In genomic region chr1:3822421-3822820, GRCh38 we compare ENCODE assay signal across 20 cellular contexts. TPM values are rescaled to one million over a fixed set of nuclear protein-coding genes. Genes with fewer than 3 reads are reported as not detected.
"Had no signal": no experiment of that assay in that cellular context is flagged by ENCODE, and none has a peak within 500 bp of the region (broad histone marks: within the 10 kb centered on the region; RNA-seq: fewer than 3 reads in every experiment).

No MANE protein-coding gene starts in this region.

- H3K27me3 Mint-ChIP-seq: activated CD4-positive, alpha-beta T cell treated with anti-CD3 and anti-CD28 coated beads, Interleukin-2, amount 10 ng/mL, durations not matched to agents 7 days and 5 days; activated naive CD4-positive, alpha-beta T cell treated with anti-CD3 and anti-CD28 coated beads, Interleukin-2, amount 10 ng/mL, durations not matched to agents 7 days and 5 days; activated naive CD8-positive, alpha-beta T cell treated with anti-CD3 and anti-CD28 coated beads, Interleukin-2, amount 50 U/mL, for 24 hours had no signal

- H3K4me3 Mint-ChIP-seq: activated CD4-positive, alpha-beta T cell treated with anti-CD3 and anti-CD28 coated beads, Interleukin-2, amount 10 ng/mL, durations not matched to agents 7 days and 5 days; activated CD8-positive, alpha-beta T cell treated with anti-CD3 and anti-CD28 coated beads, Interleukin-2, amount 10 ng/mL, durations not matched to agents 7 days and 5 days; activated naive CD4-positive, alpha-beta T cell treated with anti-CD3 and anti-CD28 coated beads, Interleukin-2, amount 10 ng/mL, durations not matched to agents 7 days and 5 days; activated naive CD8-positive, alpha-beta T cell treated with anti-CD3 and anti-CD28 coated beads, Interleukin-2, amount 50 U/mL, for 24 hours; activated T-cell treated with anti-CD3 and anti-CD28 coated beads, Interleukin-2, amount 50 U/mL, for 4 hours; neural progenitor cell; T-helper 2 cell treated with Interferon-gamma antibody and Interleukin-4, amounts not matched to agents 5 μg/mL and 100 μg/mL, for 36 hours had no signal

- ATAC-seq: activated CD8-positive, alpha-beta T cell treated with anti-CD3 and anti-CD28 coated beads, Interleukin-2, amount 10 ng/mL, durations not matched to agents 7 days and 5 days; activated naive CD8-positive, alpha-beta T cell treated with anti-CD3 and anti-CD28 coated beads, Interleukin-2, amount 50 U/mL, for 24 hours; activated T-cell treated with anti-CD3 and anti-CD28 coated beads, Interleukin-2, amount 50 U/mL, for 4 hours; left lobe of liver; pancreas; sciatic nerve had no signal

- DNase-seq: activated CD4-positive, alpha-beta T cell treated with anti-CD3 and anti-CD28 coated beads, Interleukin-2, amount 10 ng/mL, durations not matched to agents 7 days and 5 days; activated CD4-positive, CD25-positive, alpha-beta regulatory T cell; activated CD8-positive, alpha-beta memory T cell treated with anti-CD3 and anti-CD28 coated beads, Interleukin-2, amount 50 U/mL, for 4 hours; activated CD8-positive, alpha-beta T cell treated with anti-CD3 and anti-CD28 coated beads, Interleukin-2, amount 10 ng/mL, durations not matched to agents 7 days and 5 days; activated naive CD4-positive, alpha-beta T cell treated with anti-CD3 and anti-CD28 coated beads, Interleukin-2, amount 10 ng/mL, durations not matched to agents 7 days and 5 days; activated naive CD8-positive, alpha-beta T cell treated with anti-CD3 and anti-CD28 coated beads, Interleukin-2, amount 50 U/mL, for 24 hours; activated T-cell treated with anti-CD3 and anti-CD28 coated beads, Interleukin-2, amount 50 U/mL, for 4 hours; brain microvascular endothelial cell; central memory CD4-positive, alpha-beta T cell; colonic mucosa; hypothalamus; mammary epithelial cell; SK-N-SH; stimulated activated CD4-positive, alpha-beta T cell treated with anti-CD3 and anti-CD28 coated beads, Interleukin-4, amount 100 ng/mL, for 4 hours; stimulated activated naive CD4-positive, alpha-beta T cell had no signal

- H3K9me3 Mint-ChIP-seq: activated CD4-positive, alpha-beta T cell treated with anti-CD3 and anti-CD28 coated beads, Interleukin-2, amount 10 ng/mL, durations not matched to agents 7 days and 5 days; activated naive CD4-positive, alpha-beta T cell treated with anti-CD3 and anti-CD28 coated beads, Interleukin-2, amount 10 ng/mL, durations not matched to agents 7 days and 5 days; activated naive CD8-positive, alpha-beta T cell treated with anti-CD3 and anti-CD28 coated beads, Interleukin-2, amount 50 U/mL, for 24 hours; activated T-cell treated with anti-CD3 and anti-CD28 coated beads, Interleukin-2, amount 50 U/mL, for 4 hours; neural progenitor cell; T-helper 2 cell treated with Interferon-gamma antibody and Interleukin-4, amounts not matched to agents 5 μg/mL and 100 μg/mL, for 36 hours had no signal

- H3K4me1 Mint-ChIP-seq: activated CD4-positive, alpha-beta T cell treated with anti-CD3 and anti-CD28 coated beads, Interleukin-2, amount 10 ng/mL, durations not matched to agents 7 days and 5 days; activated naive CD4-positive, alpha-beta T cell treated with anti-CD3 and anti-CD28 coated beads, Interleukin-2, amount 10 ng/mL, durations not matched to agents 7 days and 5 days; activated naive CD8-positive, alpha-beta T cell treated with anti-CD3 and anti-CD28 coated beads, Interleukin-2, amount 50 U/mL, for 24 hours had no signal

- H3K27ac Mint-ChIP-seq: activated CD4-positive, alpha-beta T cell treated with anti-CD3 and anti-CD28 coated beads, Interleukin-2, amount 10 ng/mL, durations not matched to agents 7 days and 5 days; activated CD8-positive, alpha-beta T cell treated with anti-CD3 and anti-CD28 coated beads, Interleukin-2, amount 10 ng/mL, durations not matched to agents 7 days and 5 days; activated naive CD4-positive, alpha-beta T cell treated with anti-CD3 and anti-CD28 coated beads, Interleukin-2, amount 10 ng/mL, durations not matched to agents 7 days and 5 days; activated naive CD8-positive, alpha-beta T cell treated with anti-CD3 and anti-CD28 coated beads, Interleukin-2, amount 50 U/mL, for 24 hours had no signal

RNA-seq across cellular contexts. Expression of gene SMIM1, which starts 49.9 kb away (rescaled TPM):
- total RNA-seq: activated CD8-positive, alpha-beta T cell treated with anti-CD3 and anti-CD28 coated beads, Interleukin-2, amount 10 ng/mL, durations not matched to agents 7 days and 5 days had no signal
